In genomic region chr16:243348-243747, GRCh38 we compare ENCODE assay signal across 1 cellular context.
TF ChIP-seq lines count a peak whose summit lies in the region.

No MANE protein-coding gene starts in this region.

TF ChIP-seq in K562, 482 proteins besides CTCF, POLR2A, EP300 and RAD21:
- TF ChIP-seq ZNF12 (CRISPR knock-in tag; IDR thresholded peaks at IDR 0.05) (no peak), EZH2 (IDR thresholded peaks at IDR 0.05; ENCODE audit: borderline replicate concordance, low read depth, low read length) (no peak), RFX1 (IDR thresholded peaks at IDR 0.05) (no peak), ZNF449 (CRISPR knock-in tag; IDR thresholded peaks at IDR 0.05) (no peak), ZKSCAN8 (CRISPR knock-in tag; IDR thresholded peaks at IDR 0.05) (no peak), CCNT2 (IDR thresholded peaks at IDR 0.05; ENCODE audit: borderline replicate concordance, extremely low read depth, insufficient read length, low read depth, low read length) (no peak), FOXJ3 (CRISPR knock-in tag; IDR thresholded peaks at IDR 0.05) (no peak)
- TF ChIP-seq, protein P1, sequence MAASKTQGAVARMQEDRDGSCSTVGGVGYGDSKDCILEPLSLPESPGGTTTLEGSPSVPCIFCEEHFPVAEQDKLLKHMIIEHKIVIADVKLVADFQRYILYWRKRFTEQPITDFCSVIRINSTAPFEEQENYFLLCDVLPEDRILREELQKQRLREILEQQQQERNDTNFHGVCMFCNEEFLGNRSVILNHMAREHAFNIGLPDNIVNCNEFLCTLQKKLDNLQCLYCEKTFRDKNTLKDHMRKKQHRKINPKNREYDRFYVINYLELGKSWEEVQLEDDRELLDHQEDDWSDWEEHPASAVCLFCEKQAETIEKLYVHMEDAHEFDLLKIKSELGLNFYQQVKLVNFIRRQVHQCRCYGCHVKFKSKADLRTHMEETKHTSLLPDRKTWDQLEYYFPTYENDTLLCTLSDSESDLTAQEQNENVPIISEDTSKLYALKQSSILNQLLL (CRISPR knock-in tag; IDR thresholded peaks at IDR 0.05; ENCODE audit: borderline replicate concordance), result no peak
TF ChIP-seq in K562: peak in this region for 0.
